8 cellular contexts compared by ENCODE assay signal in the genomic region with DNA sequence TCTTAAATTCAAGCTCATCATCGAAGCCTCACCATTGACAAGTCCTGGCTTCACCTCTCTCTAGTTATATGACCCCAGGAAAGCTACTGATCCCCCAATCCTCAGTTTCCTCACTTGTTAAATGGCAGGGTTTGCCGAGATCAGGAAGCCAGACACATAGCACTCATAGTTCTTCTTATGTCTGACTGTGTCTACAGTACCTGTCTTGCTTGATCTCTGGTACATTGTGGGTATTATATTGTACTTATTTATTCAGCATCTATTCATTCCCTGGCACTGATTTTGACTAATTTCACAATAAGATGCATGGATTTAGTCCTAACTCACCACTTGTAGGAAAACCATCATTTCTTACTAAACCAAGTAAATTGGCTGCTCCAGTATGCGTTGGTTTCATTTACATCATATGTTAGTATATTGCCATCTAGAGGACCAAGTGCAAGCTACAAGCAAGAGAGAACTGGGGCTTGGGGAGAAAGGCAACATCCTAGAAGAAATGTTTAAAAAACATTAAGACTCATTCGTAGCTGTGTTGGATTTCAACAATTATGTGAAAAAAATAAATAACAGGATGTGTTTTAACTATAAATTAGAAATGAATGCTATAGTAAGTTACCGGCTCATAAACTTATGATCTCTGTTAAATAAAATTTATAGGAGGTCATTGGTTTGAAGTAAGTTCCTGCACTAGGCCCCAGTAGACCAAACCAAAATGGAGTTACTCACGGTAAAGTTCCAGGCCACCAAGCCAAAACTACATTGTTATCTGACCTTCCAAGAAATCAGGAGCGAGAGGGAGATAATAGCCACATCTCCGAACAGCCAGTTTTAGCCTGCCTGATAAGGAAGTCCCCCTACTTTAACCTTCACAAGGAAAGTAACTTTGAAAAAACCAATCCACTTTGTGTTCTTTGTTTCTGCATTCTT. TPM values are rescaled to one million over a fixed set of nuclear protein-coding genes. Genes with fewer than 3 reads are reported as not detected.
DNase-seq lines count a peak whose midpoint lies in the region; ATAC-seq, FAIRE-seq and TF ChIP-seq lines count a peak whose summit lies in the region.
"Not testable (repeated sequence)": the region's sequence is repeated elsewhere in the genome, so short reads cannot be mapped to it uniquely, and the experiment has no call there.

No MANE protein-coding gene starts in this region.

- peak overlapping the region; percentile 8 for H3K27ac Mint-ChIP-seq in T-helper 17 cell
- not testable (repeated sequence) for H3K27ac Mint-ChIP-seq in naive thymus-derived CD4-positive, alpha-beta T cell

- H4K20me1 ChIP-seq in DOHH2 (ENCODE audit: control insufficient read depth, insufficient read depth, low read depth, low read length) = not testable (repeated sequence)

- DNase-seq in NCI-H226 = peak; percentile 38
- DNase-seq in T-helper 17 cell, Right ventricle myocardium superior: not testable (repeated sequence)
- peak; percentile 31 for DNase-seq in bronchial epithelial cell (ENCODE audit: low read depth)
- peak in 5 of 9 donors; percentile 14 to 28 (median 20) for DNase-seq in naive thymus-derived CD4-positive, alpha-beta T cell
- peak in 1 of 2 donors; percentile 76 for DNase-seq in tibial nerve (ENCODE audit: low spot score in 2 of 2)

- not testable (repeated sequence) for H3K27ac ChIP-seq in DOHH2 (ENCODE audit: low read depth, low read length); naive thymus-derived CD4-positive, alpha-beta T cell (ENCODE audit: low read depth, low read length)
- peak overlapping the region in 1 of 4 donors; percentile 36 for H3K27ac ChIP-seq in tibial nerve

- not testable (repeated sequence) for H3K9me2 ChIP-seq in DOHH2 (replicated peaks; ENCODE audit: control insufficient read depth, low read length)

- FAIRE-seq in bronchial epithelial cell (lab: Jason Lieb, UNC) = not testable (repeated sequence)

- H3K4me1 ChIP-seq in DOHH2 (ENCODE audit: control insufficient read depth, low read length); naive thymus-derived CD4-positive, alpha-beta T cell (ENCODE audit: control insufficient read depth in 2 of 2, insufficient read depth in 2 of 2, low read length in 2 of 2); tibial nerve: not testable (repeated sequence)

- H3K27me3 ChIP-seq in DOHH2 (ENCODE audit: control insufficient read depth, low read length); bronchial epithelial cell (ENCODE audit: control insufficient read depth, insufficient read depth, low read length); naive thymus-derived CD4-positive, alpha-beta T cell (ENCODE audit: control insufficient read depth in 2 of 2, insufficient read depth in 2 of 2, low read length in 2 of 2); tibial nerve: not testable (repeated sequence)

- TF ChIP-seq CTCF in DOHH2 (IDR thresholded peaks at IDR 0.05; ENCODE audit: low read depth, low read length, poor library complexity, severe bottlenecking) (peak; percentile 43), bronchial epithelial cell (IDR thresholded peaks at IDR 0.05; ENCODE audit: insufficient read depth, low read length, severe bottlenecking) (peak; percentile 23), tibial nerve (IDR thresholded peaks at IDR 0.05) (peak; percentile 40 to 75 (median 64))

- H3K36me3 ChIP-seq in DOHH2 (ENCODE audit: control insufficient read depth, low read length); bronchial epithelial cell (ENCODE audit: control insufficient read depth, insufficient read depth, low read length); naive thymus-derived CD4-positive, alpha-beta T cell (ENCODE audit: control insufficient read depth in 2 of 3, insufficient read depth in 3 of 3, low read length in 3 of 3); tibial nerve: not testable (repeated sequence)

- H3K79me2 ChIP-seq in DOHH2 (ENCODE audit: control insufficient read depth, low read length) = not testable (repeated sequence)

- CTCF ChIA-PET in naive thymus-derived CD4-positive, alpha-beta T cell (lab: Charles Lee) = not testable (repeated sequence)

- H3K4me1 Mint-ChIP-seq in T-helper 17 cell; naive thymus-derived CD4-positive, alpha-beta T cell: not testable (repeated sequence)

- intact Hi-C loops in Right ventricle myocardium superior (cut with DNase I); naive thymus-derived CD4-positive, alpha-beta T cell (cut with micrococcal nuclease): not testable (repeated sequence)

- TF ChIP-seq EP300 in tibial nerve (IDR thresholded peaks at IDR 0.05) = not testable (repeated sequence)

- ATAC-seq in HG02678 (IDR thresholded peaks at IDR 0.05; ENCODE audit: unreplicated experiment) (peak; percentile 47), T-helper 17 cell (peak; percentile 65), Right ventricle myocardium superior (ENCODE audit: poor library complexity) (peak; percentile 85)
- peak; percentile 64 for ATAC-seq in naive thymus-derived CD4-positive, alpha-beta T cell

- H3K9me3 ChIP-seq in DOHH2 (ENCODE audit: control insufficient read depth, insufficient read depth, low read length); T-helper 17 cell (ENCODE audit: control insufficient read depth, low read length, poor library complexity, severe bottlenecking); naive thymus-derived CD4-positive, alpha-beta T cell (ENCODE audit: control insufficient read depth in 2 of 3, low read length in 3 of 3); tibial nerve: not testable (repeated sequence)

- H3K4me2 ChIP-seq in DOHH2 (ENCODE audit: low read length) = not testable (repeated sequence)

- H3K36me3 Mint-ChIP-seq in T-helper 17 cell (ENCODE audit: low read depth) = not testable (repeated sequence)
- H3K36me3 Mint-ChIP-seq in naive thymus-derived CD4-positive, alpha-beta T cell = peaks cover 0 to 15% (median 9%) of the 10 kb centered on the region in 5 donors

- not testable (repeated sequence) for H3K4me3 Mint-ChIP-seq in T-helper 17 cell; naive thymus-derived CD4-positive, alpha-beta T cell

- POLR2A ChIA-PET in naive thymus-derived CD4-positive, alpha-beta T cell (lab: Charles Lee) = not testable (repeated sequence)

- H3K9me3 Mint-ChIP-seq in naive thymus-derived CD4-positive, alpha-beta T cell = not testable (repeated sequence)

- not testable (repeated sequence) for H3K4me3 ChIP-seq in DOHH2 (ENCODE audit: low read length); bronchial epithelial cell (ENCODE audit: low read depth, low read length); naive thymus-derived CD4-positive, alpha-beta T cell (ENCODE audit: low read length); tibial nerve

- TF ChIP-seq POLR2A in tibial nerve (IDR thresholded peaks at IDR 0.05) = not testable (repeated sequence)

- WGBS in tibial nerve, 2 donors = 35 to 51% methylated on average over 7 of the region's 8 CpGs

- H3K27me3 Mint-ChIP-seq in T-helper 17 cell; naive thymus-derived CD4-positive, alpha-beta T cell: not testable (repeated sequence)

- H3F3A ChIP-seq in DOHH2 (ENCODE audit: control insufficient read depth, insufficient read depth) = not testable (repeated sequence)

RNA-seq across cellular contexts. Expression of a gene that starts 36.7 kb away (rescaled TPM):
- total RNA-seq in T-helper 17 cell (10 to 100 TPM; 18.2 to 21.8 TPM), bronchial epithelial cell (14.0 and 29.4 TPM in 2 replicates), Right ventricle myocardium superior (2.5 TPM), tibial nerve (10 to 100 TPM in 3 of 4 donors, 1 to 10 TPM in 1; 9.9 to 31.7 (median 22.9) TPM)
- 10 to 100 TPM; 12.8 to 25.6 (median 22.8) TPM for total RNA-seq in naive thymus-derived CD4-positive, alpha-beta T cell
- 1 to 10 TPM; 4.6 to 5.2 TPM for polyA plus RNA-seq in naive thymus-derived CD4-positive, alpha-beta T cell

RNA-seq across cellular contexts. Expression of a gene that starts 59.1 kb away (rescaled TPM):
- 1 to 10 TPM; 5.0 to 8.3 TPM for total RNA-seq in T-helper 17 cell
- total RNA-seq in bronchial epithelial cell = 1.1 and 1.3 TPM in 2 replicates
- total RNA-seq in Right ventricle myocardium superior = 1.9 TPM
- 10 to 100 TPM in 2 of 5 experiments, 1 to 10 TPM in 3; 1.7 to 11.6 (median 9.7) TPM for total RNA-seq in naive thymus-derived CD4-positive, alpha-beta T cell
- under 1 TPM; 0.45 to 0.91 TPM for polyA plus RNA-seq in naive thymus-derived CD4-positive, alpha-beta T cell
- total RNA-seq in tibial nerve = 10 to 100 TPM in 3 of 4 donors, 1 to 10 TPM in 1; 2.1 to 18.9 (median 12.4) TPM
